Comparison of ENCODE assay signal across 20 cellular contexts in genomic region chr6:112181130-112181529, GRCh38.
"Had no signal": no experiment of that assay in that cellular context is flagged by ENCODE, and none has a peak within 500 bp of the region (broad histone marks: within the 10 kb centered on the region; RNA-seq: fewer than 3 reads in every experiment).

No MANE protein-coding gene starts in this region.

- H3K27ac Mint-ChIP-seq: activated naive CD4-positive, alpha-beta T cell treated with anti-CD3 and anti-CD28 coated beads, Interleukin-2, amount 10 ng/mL, durations not matched to agents 7 days and 5 days; activated naive CD8-positive, alpha-beta T cell treated with anti-CD3 and anti-CD28 coated beads, Interleukin-2, amount 50 U/mL, for 24 hours; mesothelial cell of epicardium; type B pancreatic cell had no signal

- H3K4me1 Mint-ChIP-seq: activated naive CD4-positive, alpha-beta T cell treated with anti-CD3 and anti-CD28 coated beads, Interleukin-2, amount 10 ng/mL, durations not matched to agents 7 days and 5 days; activated naive CD8-positive, alpha-beta T cell treated with anti-CD3 and anti-CD28 coated beads, Interleukin-2, amount 50 U/mL, for 24 hours had no signal

- DNase-seq: activated CD4-positive, alpha-beta T cell treated with anti-CD3 and anti-CD28 coated beads, Interleukin-2, amount 50 U/mL, for 1 hour; activated CD8-positive, alpha-beta memory T cell treated with anti-CD3 and anti-CD28 coated beads, Interleukin-2, amount 50 U/mL, for 48 hours; activated effector memory CD4-positive, alpha-beta T cell treated with Interleukin-2 at 50 U/mL for 16 hours; activated naive CD4-positive, alpha-beta T cell treated with anti-CD3 and anti-CD28 coated beads, Interleukin-2, amount 10 ng/mL, durations not matched to agents 7 days and 5 days; activated naive CD8-positive, alpha-beta T cell treated with anti-CD3 and anti-CD28 coated beads, Interleukin-2, amount 50 U/mL, for 24 hours; activated T-cell treated with anti-CD3 and anti-CD28 coated beads, Interleukin-2, amount 50 U/mL, for 48 hours; anterior cingulate cortex; brain microvascular endothelial cell; cerebellar nuclear complex; effector CD4-positive, alpha-beta T cell; lower lobe of right lung; occipital lobe; retina; stimulated activated CD4-positive, alpha-beta T cell treated with anti-CD3 and anti-CD28 coated beads, Interleukin-2, amount 100 ng/mL, for 24 hours; stimulated activated naive CD8-positive, alpha-beta T cell treated with anti-CD3 and anti-CD28 coated beads, Interleukin-15, Interleukin-2, amounts not matched to agents 100 U/mL and 50 U/mL, for 24 hours; T1000 had no signal

- H3K9me3 ChIP-seq: lower lobe of right lung, suprapubic skin had no signal

- H3K27me3 ChIP-seq: brain microvascular endothelial cell, suprapubic skin had no signal

- H3K27ac ChIP-seq: brain microvascular endothelial cell, lower lobe of right lung, suprapubic skin had no signal

- H3K9me3 Mint-ChIP-seq: activated naive CD4-positive, alpha-beta T cell treated with anti-CD3 and anti-CD28 coated beads, Interleukin-2, amount 10 ng/mL, durations not matched to agents 7 days and 5 days; activated naive CD8-positive, alpha-beta T cell treated with anti-CD3 and anti-CD28 coated beads, Interleukin-2, amount 50 U/mL, for 24 hours; mesothelial cell of epicardium; nephron; type B pancreatic cell had no signal

- H3K36me3 Mint-ChIP-seq: activated naive CD4-positive, alpha-beta T cell treated with anti-CD3 and anti-CD28 coated beads, Interleukin-2, amount 10 ng/mL, durations not matched to agents 7 days and 5 days; mesothelial cell of epicardium; type B pancreatic cell had no signal

- H3K36me3 ChIP-seq: suprapubic skin had no signal

- ATAC-seq: activated naive CD8-positive, alpha-beta T cell treated with anti-CD3 and anti-CD28 coated beads, Interleukin-2, amount 50 U/mL, for 24 hours; lower lobe of right lung; stimulated activated naive CD8-positive, alpha-beta T cell treated with anti-CD3 and anti-CD28 coated beads, Interleukin-15, Interleukin-2, amounts not matched to agents 100 U/mL and 50 U/mL, for 24 hours had no signal

- H3K4me3 ChIP-seq: lower lobe of right lung, suprapubic skin had no signal

- H3K4me3 Mint-ChIP-seq: activated naive CD4-positive, alpha-beta T cell treated with anti-CD3 and anti-CD28 coated beads, Interleukin-2, amount 10 ng/mL, durations not matched to agents 7 days and 5 days; activated naive CD8-positive, alpha-beta T cell treated with anti-CD3 and anti-CD28 coated beads, Interleukin-2, amount 50 U/mL, for 24 hours; mesothelial cell of epicardium; nephron; type B pancreatic cell had no signal

- H3K4me1 ChIP-seq: lower lobe of right lung, suprapubic skin had no signal
